Comparison of ENCODE assay signal across 8 cellular contexts in genomic region chr7:48109848-48110663, GRCh38. TPM values are rescaled to one million over a fixed set of nuclear protein-coding genes. Genes with fewer than 3 reads are reported as not detected.
DNase-seq lines count a peak whose midpoint lies in the region; ATAC-seq and TF ChIP-seq lines count a peak whose summit lies in the region.

No MANE protein-coding gene starts in this region.

- H4K20me1 ChIP-seq in PC-3 (ENCODE audit: low read length), result no peaks in the 10 kb centered on the region
- H4K20me1 ChIP-seq in osteoblast (ENCODE audit: insufficient read depth, low read length), result no peaks in the 10 kb centered on the region

- H3K9me3 ChIP-seq in PC-3 (ENCODE audit: low read length) (no peaks in the 10 kb centered on the region), osteoblast (ENCODE audit: low read depth, low read length) (no peaks in the 10 kb centered on the region)

- peaks cover 11% of the 10 kb centered on the region for H3K4me1 Mint-ChIP-seq in activated T-cell treated with anti-CD3 and anti-CD28 coated beads, Interleukin-2, amount 50 U/mL, for 72 hours (ENCODE audit: low read depth)
- H3K4me1 Mint-ChIP-seq in type B pancreatic cell (ENCODE audit: unreplicated experiment), result peaks cover 19% of the 10 kb centered on the region

- H3K27ac ChIP-seq in PC-3 (ENCODE audit: low read length), result no peak overlapping the region
- H3K27ac ChIP-seq in osteoblast (ENCODE audit: low read depth, low read length), result no peak overlapping the region

- no TSS peak for BruUV-seq in PC-3 (replicated peaks; lab: Mats Ljungman, UMichigan)

- TF ChIP-seq CTCF in PC-3 (conservative IDR thresholded peaks at IDR 0.05; ENCODE audit: low read depth, low read length), result peak; percentile 96
- TF ChIP-seq CTCF in fibroblast of the aortic adventitia (IDR thresholded peaks at IDR 0.05; ENCODE audit: insufficient read depth, low read length), result peak; percentile 99
- peak; percentile 99 for TF ChIP-seq CTCF in osteoblast (IDR thresholded peaks at IDR 0.05; ENCODE audit: extremely low read depth, low read depth, low read length)
- TF ChIP-seq CTCF in type B pancreatic cell (conservative IDR thresholded peaks at IDR 0.05), result peak; percentile 99

- CTCF ChIA-PET in PC-3 (lab: Charles Lee), result interaction anchor here (0.5 to 1.5 kb wide), 5 partner anchors 11 to 165 kb away, joined by 3 to 14 read pairs (median 3); partner anchors contain the start of gene UPP1

- no peak overlapping the region for H3K9ac ChIP-seq in PC-3 (ENCODE audit: low read length)

- intact Hi-C loops in PC-3 (cut with micrococcal nuclease), result loop anchor here (1.0 kb wide), 3 partner anchors 44 to 165 kb away; no protein-coding TSS in a partner anchor

- H3K36me3 ChIP-seq in PC-3 (ENCODE audit: low read depth, low read length), result peaks cover 11% of the 10 kb centered on the region; the same call in 1 of the 2 replicates
- peaks cover 25% of the 10 kb centered on the region for H3K36me3 ChIP-seq in osteoblast (ENCODE audit: insufficient read depth, low read length)

- no peaks in the 10 kb centered on the region for H3F3A ChIP-seq in PC-3 (ENCODE audit: low read length, unreplicated experiment)

- H3K4me3 Mint-ChIP-seq in activated T-cell treated with anti-CD3 and anti-CD28 coated beads, Interleukin-2, amount 50 U/mL, for 72 hours, result no peak overlapping the region
- H3K4me3 Mint-ChIP-seq in type B pancreatic cell, result peak overlapping the region; percentile 42

- H3K27me3 Mint-ChIP-seq in activated T-cell treated with anti-CD3 and anti-CD28 coated beads, Interleukin-2, amount 50 U/mL, for 72 hours (ENCODE audit: low read depth), result no peaks in the 10 kb centered on the region
- H3K27me3 Mint-ChIP-seq in type B pancreatic cell, result no peaks in the 10 kb centered on the region

- ATAC-seq in GM19468 (IDR thresholded peaks at IDR 0.05; ENCODE audit: extremely low read depth, unreplicated experiment) (peak; percentile 78), HG03571 (IDR thresholded peaks at IDR 0.05; ENCODE audit: unreplicated experiment) (peak; percentile 83), PC-3 (peak; percentile 72)
- peak; percentile 81 to 84 for ATAC-seq in activated T-cell treated with anti-CD3 and anti-CD28 coated beads, Interleukin-2, amount 50 U/mL, for 72 hours (replicated peaks in 1 of 2)

- POLR2A ChIA-PET in PC-3 (lab: Charles Lee; ENCODE audit: unreplicated experiment), result interaction anchor here (0.5 kb wide), 2 partner anchors 150 to 165 kb away, joined by 3 read pairs; no protein-coding TSS in a partner anchor

- H3K4me3 ChIP-seq in PC-3 (ENCODE audit: low read length), result no peak overlapping the region
- no peak overlapping the region for H3K4me3 ChIP-seq in fibroblast of the aortic adventitia (ENCODE audit: low read depth, low read length)
- no peak overlapping the region for H3K4me3 ChIP-seq in osteoblast (ENCODE audit: insufficient read depth, low read length)

- H3K27me3 ChIP-seq in PC-3 (ENCODE audit: low read length) (no peaks in the 10 kb centered on the region), osteoblast (ENCODE audit: insufficient read depth, low read length) (no peaks in the 10 kb centered on the region)

- H3K9me3 Mint-ChIP-seq in activated T-cell treated with anti-CD3 and anti-CD28 coated beads, Interleukin-2, amount 50 U/mL, for 72 hours, result no peaks in the 10 kb centered on the region
- no peaks in the 10 kb centered on the region for H3K9me3 Mint-ChIP-seq in type B pancreatic cell

- H3K4me2 ChIP-seq in PC-3 (ENCODE audit: low read length) (0 out of 2 replicates have a peak overlapping the region, but pooled peaks have one; percentile 32), osteoblast (ENCODE audit: insufficient read depth, low read length) (no peak overlapping the region)

- H3K4me1 ChIP-seq in PC-3 (ENCODE audit: insufficient read depth, low read length), result peaks cover 12% of the 10 kb centered on the region
- H3K4me1 ChIP-seq in osteoblast (ENCODE audit: insufficient read depth, low read length), result peaks cover 11% of the 10 kb centered on the region

- no peaks in the 10 kb centered on the region for H3K79me2 ChIP-seq in PC-3 (ENCODE audit: low read length)
- no peaks in the 10 kb centered on the region for H3K79me2 ChIP-seq in osteoblast (ENCODE audit: insufficient read depth, low read length)

- H2AFZ ChIP-seq in PC-3 (ENCODE audit: low read length), result no peak overlapping the region
- H2AFZ ChIP-seq in osteoblast (ENCODE audit: low read length), result no peak overlapping the region

- H3K36me3 Mint-ChIP-seq in activated T-cell treated with anti-CD3 and anti-CD28 coated beads, Interleukin-2, amount 50 U/mL, for 72 hours (ENCODE audit: insufficient read depth in 2 of 2), result peaks cover 3 to 9% of the 10 kb centered on the region in 2 donors
- H3K36me3 Mint-ChIP-seq in type B pancreatic cell, result no peaks in the 10 kb centered on the region

- peak; percentile 54 for DNase-seq in DMS153 (lab: John Stamatoyannopoulos, UW)
- DNase-seq in PC-3, result peak; percentile 86
- DNase-seq in activated T-cell treated with anti-CD3 and anti-CD28 coated beads, Interleukin-2, amount 50 U/mL, for 72 hours, result peak; percentile 83 to 90
- DNase-seq in fibroblast of the aortic adventitia (ENCODE audit: low read depth), result peak; percentile 54
- peak; percentile 62 for DNase-seq in osteoblast (ENCODE audit: insufficient read length, low spot score, missing footprints)
- peak; percentile 84 for DNase-seq in type B pancreatic cell (ENCODE audit: extremely low spot score, unreplicated experiment)

- H3K9me2 ChIP-seq in PC-3 (replicated peaks; ENCODE audit: low read length), result no peaks in the 10 kb centered on the region

- peak overlapping the region; percentile 20 for H3K27ac Mint-ChIP-seq in activated T-cell treated with anti-CD3 and anti-CD28 coated beads, Interleukin-2, amount 50 U/mL, for 72 hours
- H3K27ac Mint-ChIP-seq in type B pancreatic cell, result peak overlapping the region; percentile 65

RNA-seq across cellular contexts. Expression of gene UPP1, which starts 21.0 kb away (rescaled TPM):
- total RNA-seq in PC-3 (2014; rRNA removed), result 71.9 and 77.7 TPM in 2 replicates
- total RNA-seq in activated T-cell treated with anti-CD3 and anti-CD28 coated beads, Interleukin-2, amount 50 U/mL, for 72 hours, result 100 to 1,000 TPM in 1 of 2 donors, 10 to 100 TPM in 1; 92.2 to 122 TPM
- 3.5 and 12.4 TPM in 2 replicates for total RNA-seq in fibroblast of the aortic adventitia (ENCODE audit: low replicate concordance)
- 30.4 and 35.5 TPM in 2 replicates for total RNA-seq in osteoblast
- total RNA-seq in type B pancreatic cell (ENCODE audit: low replicate concordance), result 14.3 and 15.8 TPM in 2 replicates
